Comparison of ENCODE assay signal across 27 cellular contexts in genomic region chr7:131596785-131597184, GRCh38.
"Had no signal": no experiment of that assay in that cellular context is flagged by ENCODE, and none has a peak within 500 bp of the region (broad histone marks: within the 10 kb centered on the region; RNA-seq: fewer than 3 reads in every experiment).

No MANE protein-coding gene starts in this region.

- ATAC-seq: naive thymus-derived CD8-positive, alpha-beta T cell; pancreas; right lobe of liver; stimulated activated memory B cell treated with anti-CD40 and anti-IgM and Interleukin-4, amounts not matched to agents 10 μg/mL and 1 μg/mL and 100 μg/mL, for 72 hours; stimulated activated naive CD8-positive, alpha-beta T cell treated with anti-CD3 and anti-CD28 coated beads, Interleukin-15, amount 100 ng/mL, for 72 hours; stimulated activated naive CD8-positive, alpha-beta T cell treated with anti-CD3 and anti-CD28 coated beads, Interleukin-15, Interleukin-2, amounts not matched to agents 100 U/mL and 50 U/mL, for 24 hours; upper lobe of right lung had no signal

- H3K9me3 ChIP-seq: neutrophil, pancreas, prostate gland, right atrium auricular region, right lobe of liver, sigmoid colon, suprapubic skin, testis, tibial artery, transverse colon, upper lobe of right lung, uterus had no signal

- H3K4me1 ChIP-seq: pancreas, prostate gland, right atrium auricular region, right lobe of liver, sigmoid colon, suprapubic skin, testis, tibial artery, transverse colon, upper lobe of right lung, uterus had no signal

- H3K36me3 ChIP-seq: neutrophil, pancreas, prostate gland, right atrium auricular region, right lobe of liver, sigmoid colon, suprapubic skin, tibial artery, transverse colon, upper lobe of right lung, uterus had no signal

- FAIRE-seq: pancreas, small intestine had no signal

- H3K27me3 ChIP-seq: neutrophil, pancreas, right atrium auricular region, right lobe of liver, sigmoid colon, suprapubic skin, testis, transverse colon, upper lobe of right lung, uterus had no signal

- DNase-seq: nephron progenitor cell; nucleus accumbens; pancreas; retina; right lobe of liver; sigmoid colon; small intestine; stimulated activated CD4-positive, alpha-beta T cell treated with anti-CD3 and anti-CD28 coated beads, Interleukin-15, amount 100 ng/mL, for 24 hours; stimulated activated CD4-positive, alpha-beta T cell treated with anti-CD3 and anti-CD28 coated beads, Interleukin-2, amount 100 ng/mL, for 24 hours; stimulated activated CD4-positive, alpha-beta T cell treated with anti-CD3 and anti-CD28 coated beads, Interleukin-2, amount 100 ng/mL, for 48 hours; stimulated activated CD4-positive, alpha-beta T cell treated with anti-CD3 and anti-CD28 coated beads, Interleukin-4, amount 100 ng/mL, for 4 hours; stimulated activated CD8-positive, alpha-beta memory T cell treated with anti-CD3 and anti-CD28 coated beads, Interleukin-4, amount 100 ng/mL, for 48 hours; stimulated activated naive CD4-positive, alpha-beta T cell; stimulated activated naive CD8-positive, alpha-beta T cell treated with anti-CD3 and anti-CD28 coated beads, Interleukin-15, amount 100 ng/mL, for 72 hours; stimulated activated naive CD8-positive, alpha-beta T cell treated with anti-CD3 and anti-CD28 coated beads, Interleukin-15, Interleukin-2, amounts not matched to agents 100 U/mL and 50 U/mL, for 24 hours; substantia nigra; testis; tibial artery; transverse colon; upper lobe of right lung; uterus had no signal

- H3K27ac ChIP-seq: neutrophil, pancreas, prostate gland, right atrium auricular region, right lobe of liver, sigmoid colon, suprapubic skin, testis, tibial artery, transverse colon, upper lobe of right lung, uterus had no signal

- H3K4me3 ChIP-seq: pancreas, prostate gland, right atrium auricular region, right lobe of liver, sigmoid colon, suprapubic skin, testis, tibial artery, transverse colon, upper lobe of right lung, uterus had no signal
